Comparison of ENCODE assay signal across 1 cellular context in genomic region chr13:113610266-113610665, GRCh38.
TF ChIP-seq lines count a peak whose summit lies in the region.

No MANE protein-coding gene starts in this region.

TF ChIP-seq in IMR-90, 13 proteins besides CTCF, POLR2A, EP300 and RAD21:
- TF ChIP-seq MAZ (IDR thresholded peaks at IDR 0.05; ENCODE audit: borderline replicate concordance, low read depth, low read length) (no peak), CEBPB (IDR thresholded peaks at IDR 0.05; ENCODE audit: low read depth, low read length) (no peak), CHD1 (IDR thresholded peaks at IDR 0.05; ENCODE audit: low read depth, low read length) (no peak), RFX5 (IDR thresholded peaks at IDR 0.05; ENCODE audit: low read depth, low read length) (no peak), RCOR1 (IDR thresholded peaks at IDR 0.05; ENCODE audit: insufficient replicate concordance, low read length) (no peak), MAFK (IDR thresholded peaks at IDR 0.05; ENCODE audit: low read depth, low read length) (no peak), NFE2L2 (IDR thresholded peaks at IDR 0.05; ENCODE audit: low read depth, low read length) (no peak), BHLHE40 (IDR thresholded peaks at IDR 0.05; ENCODE audit: low read depth, low read length) (no peak), SMC3 (IDR thresholded peaks at IDR 0.05; ENCODE audit: low read depth, low read length) (no peak)
- TF ChIP-seq, protein P1, sequence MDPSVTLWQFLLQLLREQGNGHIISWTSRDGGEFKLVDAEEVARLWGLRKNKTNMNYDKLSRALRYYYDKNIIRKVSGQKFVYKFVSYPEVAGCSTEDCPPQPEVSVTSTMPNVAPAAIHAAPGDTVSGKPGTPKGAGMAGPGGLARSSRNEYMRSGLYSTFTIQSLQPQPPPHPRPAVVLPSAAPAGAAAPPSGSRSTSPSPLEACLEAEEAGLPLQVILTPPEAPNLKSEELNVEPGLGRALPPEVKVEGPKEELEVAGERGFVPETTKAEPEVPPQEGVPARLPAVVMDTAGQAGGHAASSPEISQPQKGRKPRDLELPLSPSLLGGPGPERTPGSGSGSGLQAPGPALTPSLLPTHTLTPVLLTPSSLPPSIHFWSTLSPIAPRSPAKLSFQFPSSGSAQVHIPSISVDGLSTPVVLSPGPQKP (IDR thresholded peaks at IDR 0.05; ENCODE audit: borderline replicate concordance, low read depth, low read length) = no peak
- TF ChIP-seq, protein P2, sequence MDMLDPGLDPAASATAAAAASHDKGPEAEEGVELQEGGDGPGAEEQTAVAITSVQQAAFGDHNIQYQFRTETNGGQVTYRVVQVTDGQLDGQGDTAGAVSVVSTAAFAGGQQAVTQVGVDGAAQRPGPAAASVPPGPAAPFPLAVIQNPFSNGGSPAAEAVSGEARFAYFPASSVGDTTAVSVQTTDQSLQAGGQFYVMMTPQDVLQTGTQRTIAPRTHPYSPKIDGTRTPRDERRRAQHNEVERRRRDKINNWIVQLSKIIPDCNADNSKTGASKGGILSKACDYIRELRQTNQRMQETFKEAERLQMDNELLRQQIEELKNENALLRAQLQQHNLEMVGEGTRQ (IDR thresholded peaks at IDR 0.05; ENCODE audit: low read depth, low read length) = no peak
